Comparison of ENCODE assay signal across 18 cellular contexts in genomic region chr2:151845481-151845880, GRCh38. TPM values are rescaled to one million over a fixed set of nuclear protein-coding genes. Genes with fewer than 3 reads are reported as not detected.
DNase-seq lines count a peak whose midpoint lies in the region; ATAC-seq and TF ChIP-seq lines count a peak whose summit lies in the region.
"Had no signal": no experiment of that assay in that cellular context is flagged by ENCODE, and none has a peak within 500 bp of the region (broad histone marks: within the 10 kb centered on the region; RNA-seq: fewer than 3 reads in every experiment).

No MANE protein-coding gene starts in this region.

- H3K9ac ChIP-seq in smooth muscle cell (ENCODE audit: low read depth), result no peak overlapping the region

- H3K4me2 ChIP-seq in OCI-LY7 (ENCODE audit: low read length) (no peak overlapping the region), smooth muscle cell (no peak overlapping the region)

- H3K4me1 ChIP-seq in OCI-LY7 (ENCODE audit: insufficient read depth, low read length, poor library complexity, severe bottlenecking) (peaks cover 44% of the 10 kb centered on the region), right cardiac atrium (ENCODE audit: control insufficient read depth, insufficient read depth, low read length) (peaks cover 6% of the 10 kb centered on the region), smooth muscle cell (ENCODE audit: low read depth) (no peaks in the 10 kb centered on the region)
- H3K4me1 ChIP-seq: Caco-2, SJSA1 had no signal

- intact Hi-C loops in OCI-LY7 (cut with micrococcal nuclease; ENCODE audit: unreplicated experiment), result no loop called here
- intact Hi-C loops in right cardiac atrium (cut with DNase I), result no loop called here

- no peaks in the 10 kb centered on the region for H3F3A ChIP-seq in smooth muscle cell (ENCODE audit: low read depth)

- BruUV-seq in OCI-LY7 (replicated peaks; lab: Mats Ljungman, UMichigan), result no TSS peak

- WGBS in right cardiac atrium, result 60% methylated on average over 4 of the region's 4 CpGs
- 94% methylated on average over 4 of the region's 4 CpGs for WGBS in smooth muscle cell (ENCODE audit: low lambda C conversion rate)

- H2AFZ ChIP-seq in OCI-LY7 (ENCODE audit: low read length), result peak overlapping the region; percentile 36; the same call in 1 of the 2 replicates
- H2AFZ ChIP-seq in smooth muscle cell (ENCODE audit: low read depth), result no peak overlapping the region

- H3K79me2 ChIP-seq in OCI-LY7 (ENCODE audit: insufficient read depth, low read depth, low read length) (no peaks in the 10 kb centered on the region), smooth muscle cell (ENCODE audit: low read depth) (no peaks in the 10 kb centered on the region)

- no peaks in the 10 kb centered on the region for H3K9me2 ChIP-seq in OCI-LY7 (ENCODE audit: insufficient read depth, low read length)

- H3K27me3 ChIP-seq in right cardiac atrium (ENCODE audit: control insufficient read depth, insufficient read depth) (no peaks in the 10 kb centered on the region), smooth muscle cell (ENCODE audit: low read depth) (no peaks in the 10 kb centered on the region)

- H3K9me3 ChIP-seq in OCI-LY7 (ENCODE audit: low read length), result no peaks in the 10 kb centered on the region
- no peaks in the 10 kb centered on the region for H3K9me3 ChIP-seq in right cardiac atrium (ENCODE audit: control insufficient read depth, low read length)
- H3K9me3 ChIP-seq in smooth muscle cell (replicated peaks; ENCODE audit: low read depth), result no peaks in the 10 kb centered on the region
- H3K9me3 ChIP-seq: Caco-2, SJSA1 had no signal

- TF ChIP-seq CTCF in OCI-LY7 (conservative IDR thresholded peaks at IDR 0.05; ENCODE audit: low read length) (no peak), smooth muscle cell (IDR thresholded peaks at IDR 0.05; ENCODE audit: borderline replicate concordance, insufficient read depth, poor library complexity, severe bottlenecking) (no peak)

- H3K4me3 ChIP-seq in OCI-LY7 (ENCODE audit: low read depth, low read length, poor library complexity, severe bottlenecking) (no peak overlapping the region), right cardiac atrium (ENCODE audit: low read length) (no peak overlapping the region), smooth muscle cell (no peak overlapping the region)
- H3K4me3 ChIP-seq: SJSA1 had no signal

- ATAC-seq in GM18867 (IDR thresholded peaks at IDR 0.05; ENCODE audit: unreplicated experiment) (peak; percentile 1), HG02642 (IDR thresholded peaks at IDR 0.05; ENCODE audit: poor library complexity, unreplicated experiment) (peak; percentile 2), right cardiac atrium (peak; percentile 49 to 56)
- ATAC-seq: PC-3 had no signal

- no peaks in the 10 kb centered on the region for H4K20me1 ChIP-seq in OCI-LY7 (ENCODE audit: insufficient read depth, low read length)
- no peaks in the 10 kb centered on the region for H4K20me1 ChIP-seq in smooth muscle cell (ENCODE audit: low read depth)

- DNase-seq in OCI-LY7 (ENCODE audit: low spot score) (no peak), right cardiac atrium (no peak), medulla oblongata (ENCODE audit: extremely low spot score) (no peak), smooth muscle cell (lab: John Stamatoyannopoulos, UW; ENCODE audit: unreplicated experiment) (no peak)
- DNase-seq in stimulated activated naive CD4-positive, alpha-beta T cell treated with Interleukin-2 at 50 U/mL for 16 hours (lab: John Stamatoyannopoulos, UW), result no peak
- DNase-seq: Caco-2; CD4-positive, CD25-positive, alpha-beta regulatory T cell; DMS153; Kasumi-1; MM.1S; NCI-H187 treated with DMSO at 0.1 percent for 48 hours; NCI-H2171; PC-3; T-helper 2 cell had no signal

- POLR2A ChIA-PET in OCI-LY7 (lab: Charles Lee), result interaction anchor here (0.7 to 2.8 kb wide), 15 partner anchors 8 to 574 kb away, joined by 3 to 23 read pairs (median 4); partner anchors contain the start of gene ARL5A

- H3K27ac ChIP-seq in OCI-LY7 (ENCODE audit: low read depth, low read length, poor library complexity, severe bottlenecking) (no peak overlapping the region), right cardiac atrium (ENCODE audit: low read length) (no peak overlapping the region), smooth muscle cell (ENCODE audit: low read depth) (no peak overlapping the region)
- H3K27ac ChIP-seq: RWPE1, SJSA1 had no signal

- H3K36me3 ChIP-seq in OCI-LY7 (ENCODE audit: insufficient read depth, low read length) (no peaks in the 10 kb centered on the region), smooth muscle cell (ENCODE audit: low read depth) (no peaks in the 10 kb centered on the region)
- H3K36me3 ChIP-seq: SJSA1 had no signal

- CTCF ChIA-PET in OCI-LY7 (lab: Charles Lee; ENCODE audit: unreplicated experiment), result interaction anchor here (1.6 kb wide), 1 partner anchor 16 kb away, joined by 10 read pairs; the partner anchor contains the start of gene ARL5A

RNA-seq across cellular contexts. Expression of gene ARL5A, which starts 17.3 kb away (rescaled TPM):
- total RNA-seq in OCI-LY7 (2014; rRNA removed; shearing (Covaris generic)), result 91.4 and 107 TPM in 2 replicates
- total RNA-seq in OCI-LY7 (2022) (78.1 and 78.6 TPM in 2 replicates), right cardiac atrium (100 to 1,000 TPM in 2 of 4 donors, 10 to 100 TPM in 2; 81.5 to 119 (median 99.5) TPM), smooth muscle cell (81.2 and 101 TPM in 2 replicates)
- polyA plus RNA-seq in right cardiac atrium (26.8 TPM), smooth muscle cell (21.1 and 24.2 TPM in 2 replicates)

Comparison
In these comparisons a context has a peak if more than half of its experiments do, and no peak if none do; other contexts are left out.
1. ATAC-seq: peak in every context shown above with its lines; median percentile 52 in right cardiac atrium; 2 in HG02642; 1 in GM18867.